8 cellular contexts compared by ENCODE assay signal in the genomic region with DNA sequence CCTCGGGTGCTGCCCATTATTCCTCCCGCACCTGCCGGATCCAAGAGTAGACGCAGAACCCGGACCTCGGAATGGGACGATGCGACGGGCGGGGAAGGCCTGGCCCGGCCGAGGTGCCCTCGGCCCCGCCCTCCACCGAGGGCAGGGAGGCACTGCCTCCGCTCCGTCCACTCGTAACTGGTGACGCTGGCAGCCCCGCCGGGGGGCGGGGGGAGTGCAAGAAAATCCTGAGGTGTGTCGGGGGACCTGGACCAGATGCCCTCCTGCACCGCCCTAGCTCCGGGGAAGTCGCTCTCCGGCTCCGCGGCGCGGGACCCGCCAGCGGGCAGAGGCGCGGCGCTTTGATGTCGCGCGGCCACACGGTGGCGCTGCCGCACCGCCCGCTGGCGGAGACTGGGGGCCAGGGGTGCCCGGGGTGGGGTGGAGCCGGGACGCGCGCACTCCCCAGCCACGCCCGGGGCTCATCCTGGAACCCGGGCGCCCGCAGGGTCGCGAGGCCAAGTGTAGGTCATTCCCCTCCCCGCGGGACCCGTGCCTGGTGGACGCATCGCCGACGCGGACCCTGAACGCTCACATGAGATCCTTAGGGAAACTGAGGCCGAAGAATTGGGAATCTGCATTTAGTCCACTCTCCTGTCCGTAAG.
DNase-seq lines count a peak whose midpoint lies in the region; ATAC-seq and TF ChIP-seq lines count a peak whose summit lies in the region.

No MANE protein-coding gene starts in this region.

- peak overlapping the region; percentile 93 for H2AFZ ChIP-seq in trophoblast cell (ENCODE audit: insufficient read depth, low read length, poor library complexity)

- H3K9ac ChIP-seq in trophoblast cell (ENCODE audit: low read length), result no peak overlapping the region

- no peak overlapping the region for H2AK5ac ChIP-seq in trophoblast cell (ENCODE audit: low read length)

- no peak overlapping the region for H3K18ac ChIP-seq in trophoblast cell (ENCODE audit: low read length)

- peak; percentile 88 to 96 (median 93) for TF ChIP-seq CTCF in upper lobe of left lung (IDR thresholded peaks at IDR 0.05)

- H3K4me3 ChIP-seq in SJSA1, result peak overlapping the region; percentile 44
- peak overlapping the region; percentile 70 for H3K4me3 ChIP-seq in trophoblast cell (ENCODE audit: low read depth, low read length)
- peak overlapping the region; percentile 20 to 65 (median 46) for H3K4me3 ChIP-seq in upper lobe of left lung

- TF ChIP-seq EP300 in upper lobe of left lung (IDR thresholded peaks at IDR 0.05), result no peak

- H3K4me2 ChIP-seq in trophoblast cell (ENCODE audit: low read length), result peak overlapping the region; percentile 91

- H4K8ac ChIP-seq in trophoblast cell (ENCODE audit: low read depth, low read length), result peak overlapping the region; percentile 59

- H3K4ac ChIP-seq in trophoblast cell (ENCODE audit: low read depth, low read length), result no peak overlapping the region

- H3K27ac ChIP-seq in SJSA1 (no peak overlapping the region), trophoblast cell (ENCODE audit: low read depth, low read length) (no peak overlapping the region), upper lobe of left lung (no peak overlapping the region)

- ATAC-seq in GM19035 (IDR thresholded peaks at IDR 0.05; ENCODE audit: unreplicated experiment), result peak; percentile 84
- ATAC-seq in HG03175 (IDR thresholded peaks at IDR 0.05; ENCODE audit: unreplicated experiment), result peak; percentile 86
- peak; percentile 92 to 93 for ATAC-seq in left cardiac atrium
- peak; percentile 80 to 87 for ATAC-seq in upper lobe of left lung (ENCODE audit: low FRiP score in 2 of 2)

- H3K4me1 ChIP-seq in SJSA1 (replicated peaks) (peaks cover 10% of the 10 kb centered on the region), trophoblast cell (ENCODE audit: control insufficient read depth in 1 of 2, insufficient read depth in 2 of 2, low read length in 2 of 2) (peaks cover 4 to 8% of the 10 kb centered on the region in 2 experiments), upper lobe of left lung (peaks cover 5 to 18% (median 13%) of the 10 kb centered on the region in 4 donors)

- DNase-seq in AG20443 (ENCODE audit: low spot score), result peak; percentile 90
- DNase-seq in SJSA1 (ENCODE audit: low read depth in 1 of 2, low spot score in 2 of 2), result peak; percentile 42 to 47
- peak; percentile 74 for DNase-seq in activated naive CD8-positive, alpha-beta T cell treated with anti-CD3 and anti-CD28 coated beads for 36 hours
- DNase-seq in left cardiac atrium, result peak; percentile 53
- peak; percentile 19 to 63 for DNase-seq in trophoblast cell
- DNase-seq in upper lobe of left lung, result peak; percentile 38 to 95

- no peak overlapping the region for H3K27ac Mint-ChIP-seq in activated naive CD8-positive, alpha-beta T cell treated with anti-CD3 and anti-CD28 coated beads for 36 hours

- no peaks in the 10 kb centered on the region for H3K79me2 ChIP-seq in trophoblast cell (ENCODE audit: control insufficient read depth, insufficient read depth, low read length, poor library complexity)

- H3K9me3 ChIP-seq in SJSA1 (replicated peaks), result peaks cover 2% of the 10 kb centered on the region; the same call in 1 of the 2 replicates
- H3K9me3 ChIP-seq in trophoblast cell (ENCODE audit: insufficient read depth, low read depth, low read length), result no peaks in the 10 kb centered on the region
- H3K9me3 ChIP-seq in upper lobe of left lung, result no peaks in the 10 kb centered on the region

- peaks cover 66% of the 10 kb centered on the region for H3K27me3 Mint-ChIP-seq in activated naive CD8-positive, alpha-beta T cell treated with anti-CD3 and anti-CD28 coated beads for 36 hours

- H3K27me3 ChIP-seq in SJSA1 (replicated peaks), result no peaks in the 10 kb centered on the region
- peaks cover 3% of the 10 kb centered on the region for H3K27me3 ChIP-seq in trophoblast cell (ENCODE audit: insufficient read depth, low read length)
- H3K27me3 ChIP-seq in upper lobe of left lung, result peaks cover 0 to 12% (median 5%) of the 10 kb centered on the region in 4 donors

- H2BK5ac ChIP-seq in trophoblast cell (ENCODE audit: low read depth, low read length, poor library complexity), result no peak overlapping the region

- H3K36me3 Mint-ChIP-seq in activated naive CD8-positive, alpha-beta T cell treated with anti-CD3 and anti-CD28 coated beads for 36 hours, result no peaks in the 10 kb centered on the region

- intact Hi-C loops in left cardiac atrium (cut with DNase I), result loop anchor here (5.0 kb wide), 2 partner anchors 885 to 890 kb away; no protein-coding TSS in a partner anchor

- H4K12ac ChIP-seq in trophoblast cell (ENCODE audit: low read depth, low read length), result no peak overlapping the region

- H3K23ac ChIP-seq in trophoblast cell (ENCODE audit: low read length), result no peak overlapping the region

- no peaks in the 10 kb centered on the region for H3K9me3 Mint-ChIP-seq in activated naive CD8-positive, alpha-beta T cell treated with anti-CD3 and anti-CD28 coated beads for 36 hours

- peak overlapping the region; percentile 41 for H2BK12ac ChIP-seq in trophoblast cell (ENCODE audit: low read length)

- no peak overlapping the region for H4K91ac ChIP-seq in trophoblast cell (ENCODE audit: low read depth, low read length)

- no peak for TF ChIP-seq POLR2A in upper lobe of left lung (IDR thresholded peaks at IDR 0.05)

- H3K14ac ChIP-seq in trophoblast cell (ENCODE audit: low read length), result no peak overlapping the region

- peak overlapping the region; percentile 54 for H3K4me3 Mint-ChIP-seq in activated naive CD8-positive, alpha-beta T cell treated with anti-CD3 and anti-CD28 coated beads for 36 hours

- WGBS in trophoblast cell (ENCODE audit: extremely low coverage, insufficient coverage, insufficient read length), result no CpG with 5 or more reads among the region's 68 CpGs
- WGBS in upper lobe of left lung, 2 donors, result 0 to 8% methylated on average over 6 to 25 of the region's 68 CpGs

- no peaks in the 10 kb centered on the region for H3K4me1 Mint-ChIP-seq in activated naive CD8-positive, alpha-beta T cell treated with anti-CD3 and anti-CD28 coated beads for 36 hours

- no peaks in the 10 kb centered on the region; the same call in 1 of the 2 replicates for H3K36me3 ChIP-seq in SJSA1
- H3K36me3 ChIP-seq in trophoblast cell (ENCODE audit: control insufficient read depth in 1 of 2, insufficient read depth in 2 of 2, low read length in 2 of 2), result no peaks in the 10 kb centered on the region
- no peaks in the 10 kb centered on the region for H3K36me3 ChIP-seq in upper lobe of left lung

- H2BK120ac ChIP-seq in trophoblast cell (ENCODE audit: insufficient read depth, low read length, poor library complexity), result peak overlapping the region; percentile 25

- H3K79me1 ChIP-seq in trophoblast cell (ENCODE audit: low read length), result peaks cover 2% of the 10 kb centered on the region
